In the genomic region with DNA sequence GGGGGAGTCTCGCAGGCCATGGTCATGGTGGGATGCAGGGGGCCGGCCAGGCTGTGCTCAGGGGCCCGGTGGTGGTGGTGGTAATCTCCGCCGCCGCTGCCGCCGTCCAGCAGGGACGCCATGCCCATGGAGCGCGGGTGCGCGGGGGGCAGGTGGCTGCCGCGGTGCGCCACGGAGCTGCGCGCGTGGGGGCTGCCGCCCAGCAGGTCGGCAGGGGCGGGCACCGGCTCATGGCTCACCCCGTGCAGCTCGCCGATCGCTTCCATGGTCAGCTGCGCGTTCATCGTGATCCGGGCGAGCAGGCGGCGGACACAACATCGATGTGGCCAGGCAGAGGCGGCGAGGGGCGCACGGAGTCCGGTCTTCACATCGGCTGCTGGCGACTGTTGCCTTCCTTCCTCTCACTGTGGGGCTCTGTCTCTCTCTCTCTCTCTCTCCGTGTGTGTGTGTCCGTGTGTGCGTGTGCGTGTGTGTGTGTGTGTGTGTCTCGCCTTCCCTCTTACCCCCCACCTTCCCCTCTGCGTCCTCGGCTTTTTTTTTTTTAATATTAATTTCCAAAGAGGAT, we compare ENCODE assay signal across 8 cellular contexts. TPM values are rescaled to one million over a fixed set of nuclear protein-coding genes. Genes with fewer than 3 reads are reported as not detected.
DNase-seq lines count a peak whose midpoint lies in the region; ATAC-seq and TF ChIP-seq lines count a peak whose summit lies in the region.

No MANE protein-coding gene starts in this region.

- H3K27me3 Mint-ChIP-seq in activated CD4-positive, alpha-beta memory T cell treated with anti-CD3 and anti-CD28 coated beads, Interleukin-2, amount 10 ng/mL, durations not matched to agents 7 days and 5 days, result peaks cover 86% of the 10 kb centered on the region

- peak overlapping the region; percentile 55 for H3K4me3 Mint-ChIP-seq in activated CD4-positive, alpha-beta memory T cell treated with anti-CD3 and anti-CD28 coated beads, Interleukin-2, amount 10 ng/mL, durations not matched to agents 7 days and 5 days

- peaks cover 5% of the 10 kb centered on the region for H4K20me1 ChIP-seq in smooth muscle cell (ENCODE audit: low read depth)

- DNase-seq in GM06990 (ENCODE audit: extremely low read depth, insufficient read length) (no peak), left ventricle myocardium superior (no peak), smooth muscle cell (lab: John Stamatoyannopoulos, UW; ENCODE audit: unreplicated experiment) (no peak), GDM1 (lab: John Stamatoyannopoulos, UW) (no peak), posterior vena cava (ENCODE audit: low spot score) (no peak)
- DNase-seq in activated CD4-positive, alpha-beta memory T cell treated with anti-CD3 and anti-CD28 coated beads, Interleukin-2, amount 10 ng/mL, durations not matched to agents 7 days and 5 days, result no peak

- peaks cover 23% of the 10 kb centered on the region for H3K4me1 ChIP-seq in smooth muscle cell (ENCODE audit: low read depth)

- CTCF ChIA-PET in activated CD4-positive, alpha-beta memory T cell treated with anti-CD3 and anti-CD28 coated beads, Interleukin-2, amount 10 ng/mL, durations not matched to agents 7 days and 5 days (lab: Charles Lee), result no interaction called here

- H3K4me3 ChIP-seq in GM06990 (replicated peaks; ENCODE audit: low read depth, low read length) (peak overlapping the region; percentile 64), smooth muscle cell (peak overlapping the region; percentile 71)

- TF ChIP-seq CTCF in GM06990 (IDR thresholded peaks at IDR 0.05; ENCODE audit: insufficient read depth, low read length, poor library complexity, severe bottlenecking) (no peak), smooth muscle cell (IDR thresholded peaks at IDR 0.05; ENCODE audit: borderline replicate concordance, insufficient read depth, poor library complexity, severe bottlenecking) (no peak)

- intact Hi-C loops in left ventricle myocardium superior (cut with micrococcal nuclease) (no loop called here), posterior vena cava (cut with DNase I) (no loop called here)

- ATAC-seq in HG02938 (IDR thresholded peaks at IDR 0.05; ENCODE audit: unreplicated experiment) (peak; percentile 18), left ventricle myocardium superior (peak; percentile 18), GM21619 (IDR thresholded peaks at IDR 0.05; ENCODE audit: unreplicated experiment) (no peak)

- H3K79me2 ChIP-seq in smooth muscle cell (ENCODE audit: low read depth), result no peaks in the 10 kb centered on the region

- peaks cover 2% of the 10 kb centered on the region for H3K36me3 Mint-ChIP-seq in activated CD4-positive, alpha-beta memory T cell treated with anti-CD3 and anti-CD28 coated beads, Interleukin-2, amount 10 ng/mL, durations not matched to agents 7 days and 5 days (ENCODE audit: low read depth)

- no peaks in the 10 kb centered on the region for H3K9me3 ChIP-seq in smooth muscle cell (replicated peaks; ENCODE audit: low read depth)

- peak overlapping the region; percentile 43 for H2AFZ ChIP-seq in smooth muscle cell (ENCODE audit: low read depth)

- peak overlapping the region; percentile 98 for H3K4me2 ChIP-seq in smooth muscle cell

- H3F3A ChIP-seq in smooth muscle cell (ENCODE audit: low read depth), result peaks cover 8% of the 10 kb centered on the region

- H3K9ac ChIP-seq in smooth muscle cell (ENCODE audit: low read depth), result no peak overlapping the region

- H3K27me3 ChIP-seq in GM06990 (replicated peaks; ENCODE audit: control insufficient read depth, insufficient read depth, low read length) (peaks cover 2% of the 10 kb centered on the region; the same call in 1 of the 2 replicates), smooth muscle cell (ENCODE audit: low read depth) (peaks cover 94% of the 10 kb centered on the region)

- H3K27ac Mint-ChIP-seq in activated CD4-positive, alpha-beta memory T cell treated with anti-CD3 and anti-CD28 coated beads, Interleukin-2, amount 10 ng/mL, durations not matched to agents 7 days and 5 days, result no peak overlapping the region

- H3K36me3 ChIP-seq in GM06990 (ENCODE audit: control insufficient read depth, insufficient read depth, low read length) (no peaks in the 10 kb centered on the region), smooth muscle cell (ENCODE audit: low read depth) (no peaks in the 10 kb centered on the region)

- WGBS in smooth muscle cell (ENCODE audit: low lambda C conversion rate), result 10% methylated on average over 47 of the region's 50 CpGs

- H3K27ac ChIP-seq in smooth muscle cell (ENCODE audit: low read depth), result no peak overlapping the region

- POLR2A ChIA-PET in activated CD4-positive, alpha-beta memory T cell treated with anti-CD3 and anti-CD28 coated beads, Interleukin-2, amount 10 ng/mL, durations not matched to agents 7 days and 5 days (lab: Charles Lee), result no interaction called here

- peaks cover 9% of the 10 kb centered on the region for H3K4me1 Mint-ChIP-seq in activated CD4-positive, alpha-beta memory T cell treated with anti-CD3 and anti-CD28 coated beads, Interleukin-2, amount 10 ng/mL, durations not matched to agents 7 days and 5 days

- H3K9me3 Mint-ChIP-seq in activated CD4-positive, alpha-beta memory T cell treated with anti-CD3 and anti-CD28 coated beads, Interleukin-2, amount 10 ng/mL, durations not matched to agents 7 days and 5 days, result no peaks in the 10 kb centered on the region

RNA-seq across cellular contexts. Expression of gene ONECUT1, which starts 0.5 kb away (rescaled TPM):
- total RNA-seq in activated CD4-positive, alpha-beta memory T cell treated with anti-CD3 and anti-CD28 coated beads, Interleukin-2, amount 10 ng/mL, durations not matched to agents 7 days and 5 days, result not detected
- total RNA-seq in left ventricle myocardium superior (not detected), smooth muscle cell (0.99 and 2.5 TPM in 2 replicates), posterior vena cava (not detected)
- 0.61 TPM in 1 of 2 replicates, not detected in the other for polyA plus RNA-seq in smooth muscle cell
